Comparison of ENCODE assay signal across 32 cellular contexts in the genomic region with DNA sequence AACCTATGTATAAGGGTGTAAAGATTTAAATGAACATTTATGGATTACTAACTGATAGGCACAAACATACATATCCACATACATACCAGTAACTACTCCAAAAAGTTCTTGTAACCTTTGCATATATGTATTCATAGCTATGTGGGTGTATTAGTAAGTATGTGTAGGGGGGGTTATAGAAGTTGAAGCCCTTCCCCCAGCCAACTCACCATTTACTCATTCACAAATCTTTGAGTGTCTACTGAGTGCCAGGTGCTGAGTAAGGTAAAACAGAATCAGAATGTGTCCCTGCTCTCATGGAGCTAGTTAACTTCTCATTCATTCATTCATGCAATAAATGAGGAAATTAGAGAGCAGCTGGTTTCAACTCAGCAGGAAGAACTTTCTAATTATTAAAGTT. TPM values are rescaled to one million over a fixed set of nuclear protein-coding genes. Genes with fewer than 3 reads are reported as not detected.
"Had no signal": no experiment of that assay in that cellular context is flagged by ENCODE, and none has a peak within 500 bp of the region (broad histone marks: within the 10 kb centered on the region; RNA-seq: fewer than 3 reads in every experiment).

No MANE protein-coding gene starts in this region.

- H3K9me3 ChIP-seq: Peyer's patch, SJSA1 had no signal

- H3K9me3 Mint-ChIP-seq: activated CD4-positive, alpha-beta memory T cell treated with anti-CD3 and anti-CD28 coated beads for 36 hours; activated CD4-positive, alpha-beta T cell treated with anti-CD3 and anti-CD28 coated beads, Interleukin-2, amount 10 ng/mL, durations not matched to agents 7 days and 5 days; activated naive CD4-positive, alpha-beta T cell treated with anti-CD3 and anti-CD28 coated beads, Interleukin-2, amount 10 ng/mL, durations not matched to agents 7 days and 5 days; activated T-helper 17 cell treated with anti-CD3 and anti-CD28 coated beads, Interleukin-2, amount 50 U/mL, for 72 hours; central memory CD8-positive, alpha-beta T cell; T-helper 1 cell treated with Interleukin-12 subunit alpha and Interleukin-12 subunit beta and Interleukin-4 antibody, amounts not matched to agents 30 μg/mL and 1 μg/mL, for 36 hours had no signal

- H3K27ac Mint-ChIP-seq: activated CD4-positive, alpha-beta memory T cell treated with anti-CD3 and anti-CD28 coated beads for 36 hours; activated CD4-positive, alpha-beta T cell treated with anti-CD3 and anti-CD28 coated beads, Interleukin-2, amount 10 ng/mL, durations not matched to agents 7 days and 5 days; activated naive CD4-positive, alpha-beta T cell treated with anti-CD3 and anti-CD28 coated beads, Interleukin-2, amount 10 ng/mL, durations not matched to agents 7 days and 5 days; activated naive CD8-positive, alpha-beta T cell treated with anti-CD3 and anti-CD28 coated beads for 36 hours; activated T-helper 17 cell treated with anti-CD3 and anti-CD28 coated beads, Interleukin-2, amount 50 U/mL, for 72 hours; T-helper 1 cell treated with Interleukin-12 subunit alpha and Interleukin-12 subunit beta and Interleukin-4 antibody, amounts not matched to agents 30 μg/mL and 1 μg/mL, for 36 hours; WTC11 had no signal

- H3K27me3 Mint-ChIP-seq: activated CD4-positive, alpha-beta memory T cell treated with anti-CD3 and anti-CD28 coated beads for 36 hours; activated CD4-positive, alpha-beta T cell treated with anti-CD3 and anti-CD28 coated beads, Interleukin-2, amount 10 ng/mL, durations not matched to agents 7 days and 5 days; activated naive CD4-positive, alpha-beta T cell treated with anti-CD3 and anti-CD28 coated beads, Interleukin-2, amount 10 ng/mL, durations not matched to agents 7 days and 5 days; activated naive CD8-positive, alpha-beta T cell treated with anti-CD3 and anti-CD28 coated beads for 36 hours had no signal

- H3K4me3 ChIP-seq: Peyer's patch, SJSA1 had no signal

- DNase-seq: activated CD4-positive, alpha-beta memory T cell treated with anti-CD3 and anti-CD28 coated beads for 36 hours; activated CD4-positive, alpha-beta T cell treated with anti-CD3 and anti-CD28 coated beads, Interleukin-2, amount 10 ng/mL, durations not matched to agents 7 days and 5 days; activated CD4-positive, CD25-positive, alpha-beta regulatory T cell treated with anti-CD3 and anti-CD28 coated beads, Interleukin-2, amount 50 U/mL, for 72 hours; activated gamma-delta T cell treated with Interleukin-2 at 50 U/mL for 16 hours; activated naive CD4-positive, alpha-beta T cell treated with anti-CD3 and anti-CD28 coated beads, Interleukin-2, amount 10 ng/mL, durations not matched to agents 7 days and 5 days; activated naive CD8-positive, alpha-beta T cell treated with anti-CD3 and anti-CD28 coated beads for 36 hours; activated T-cell treated with anti-CD3 and anti-CD28 coated beads for 4 hours; activated T-cell treated with anti-CD3 and anti-CD28 coated beads, Interleukin-2, amount 50 U/mL, for 48 hours; anterior cingulate cortex; KG1; NCI-H1092; NCI-H1417 treated with DMSO at 0.1 percent for 48 hours; NCI-H1694; NCI-H2029; NCI-H2107; NCI-H2171 treated with DMSO at 0.1 percent for 48 hours; NCI-H226; NCI-H510A; NCI-H526 treated with DMSO at 0.1 percent for 48 hours; NK-92 treated with Interleukin-12 subunit alpha and Interleukin-12 subunit beta, amount 100 ng/mL, for 24 hours; OCI-M1; Peyer's patch; SHP77 had no signal

- H3K4me1 ChIP-seq: Peyer's patch, SJSA1 had no signal

- H3K4me1 Mint-ChIP-seq: activated CD4-positive, alpha-beta T cell treated with anti-CD3 and anti-CD28 coated beads, Interleukin-2, amount 10 ng/mL, durations not matched to agents 7 days and 5 days; activated naive CD4-positive, alpha-beta T cell treated with anti-CD3 and anti-CD28 coated beads, Interleukin-2, amount 10 ng/mL, durations not matched to agents 7 days and 5 days; activated naive CD8-positive, alpha-beta T cell treated with anti-CD3 and anti-CD28 coated beads for 36 hours; activated T-helper 17 cell treated with anti-CD3 and anti-CD28 coated beads, Interleukin-2, amount 50 U/mL, for 72 hours; central memory CD8-positive, alpha-beta T cell had no signal

- H3K36me3 ChIP-seq: Peyer's patch, SJSA1 had no signal

- H3K36me3 Mint-ChIP-seq: activated CD4-positive, alpha-beta memory T cell treated with anti-CD3 and anti-CD28 coated beads for 36 hours; activated naive CD4-positive, alpha-beta T cell treated with anti-CD3 and anti-CD28 coated beads, Interleukin-2, amount 10 ng/mL, durations not matched to agents 7 days and 5 days; activated naive CD8-positive, alpha-beta T cell treated with anti-CD3 and anti-CD28 coated beads for 36 hours; WTC11 had no signal

- H3K27me3 ChIP-seq: Peyer's patch had no signal

- H3K4me3 Mint-ChIP-seq: activated CD4-positive, alpha-beta memory T cell treated with anti-CD3 and anti-CD28 coated beads for 36 hours; activated CD4-positive, alpha-beta T cell treated with anti-CD3 and anti-CD28 coated beads, Interleukin-2, amount 10 ng/mL, durations not matched to agents 7 days and 5 days; activated naive CD4-positive, alpha-beta T cell treated with anti-CD3 and anti-CD28 coated beads, Interleukin-2, amount 10 ng/mL, durations not matched to agents 7 days and 5 days; activated naive CD8-positive, alpha-beta T cell treated with anti-CD3 and anti-CD28 coated beads for 36 hours; activated T-helper 17 cell treated with anti-CD3 and anti-CD28 coated beads, Interleukin-2, amount 50 U/mL, for 72 hours; central memory CD8-positive, alpha-beta T cell; T-helper 1 cell treated with Interleukin-12 subunit alpha and Interleukin-12 subunit beta and Interleukin-4 antibody, amounts not matched to agents 30 μg/mL and 1 μg/mL, for 36 hours; WTC11 had no signal

- H3K27ac ChIP-seq: Peyer's patch, SJSA1 had no signal

- ATAC-seq: activated T-helper 17 cell treated with anti-CD3 and anti-CD28 coated beads, Interleukin-2, amount 50 U/mL, for 72 hours had no signal

RNA-seq across cellular contexts. Expression of a gene that starts 1.3 kb away (rescaled TPM):
- total RNA-seq: activated CD4-positive, alpha-beta memory T cell treated with anti-CD3 and anti-CD28 coated beads for 36 hours; activated CD4-positive, alpha-beta T cell treated with anti-CD3 and anti-CD28 coated beads, Interleukin-2, amount 10 ng/mL, durations not matched to agents 7 days and 5 days; activated CD8-positive, alpha-beta memory T cell treated with anti-CD3 and anti-CD28 coated beads for 36 hours; activated naive CD8-positive, alpha-beta T cell treated with anti-CD3 and anti-CD28 coated beads for 36 hours; activated T-helper 17 cell treated with anti-CD3 and anti-CD28 coated beads, Interleukin-2, amount 50 U/mL, for 72 hours; LHCN-M2; M059J; Peyer's patch; SJSA1; WTC11 had no signal
- polyA plus RNA-seq: adipose tissue had no signal
